10 cellular contexts compared by ENCODE assay signal in genomic region chr17:3512512-3513171, GRCh38. TPM values are rescaled to one million over a fixed set of nuclear protein-coding genes. Genes with fewer than 3 reads are reported as not detected.
DNase-seq lines count a peak whose midpoint lies in the region; FAIRE-seq and TF ChIP-seq lines count a peak whose summit lies in the region.
"Had no signal": no experiment of that assay in that cellular context is flagged by ENCODE, and none has a peak within 500 bp of the region (broad histone marks: within the 10 kb centered on the region; RNA-seq: fewer than 3 reads in every experiment).

No MANE protein-coding gene starts in this region.

- no peak for FAIRE-seq in small intestine (lab: Jason Lieb, UNC)

- H3K27me3 Mint-ChIP-seq in HFFc6 (ENCODE audit: insufficient read depth), result peaks cover 11% of the 10 kb centered on the region
- H3K27me3 Mint-ChIP-seq in endodermal cell (ENCODE audit: insufficient read depth), result no peaks in the 10 kb centered on the region
- peaks cover 6% of the 10 kb centered on the region for H3K27me3 Mint-ChIP-seq in activated T-cell treated with anti-CD3 and anti-CD28 coated beads, Interleukin-2, amount 50 U/mL, for 24 hours

- peaks cover 30% of the 10 kb centered on the region for H3K36me3 ChIP-seq in endodermal cell (ENCODE audit: control insufficient read depth, insufficient read depth, low read length)
- H3K36me3 ChIP-seq in liver (ENCODE audit: control insufficient read depth in 4 of 4, insufficient read depth in 3 of 4, low read depth in 1 of 4, low read length in 3 of 4), result peaks cover 0 to 2% (median 0%) of the 10 kb centered on the region in 4 donors
- H3K36me3 ChIP-seq in small intestine (ENCODE audit: control insufficient read depth in 2 of 2, insufficient read depth in 2 of 2, low read length in 2 of 2), result no peaks in the 10 kb centered on the region

- H3K9ac ChIP-seq in endodermal cell (ENCODE audit: extremely low read depth, low read length, poor library complexity, severe bottlenecking) (no peak overlapping the region), liver (ENCODE audit: low read depth in 1 of 2, low read length in 2 of 2) (peak overlapping the region in 1 of 2 donors; percentile 90)

- H3K36me3 Mint-ChIP-seq in HFFc6 (ENCODE audit: low read depth) (no peaks in the 10 kb centered on the region), endodermal cell (ENCODE audit: low read depth) (peaks cover 69% of the 10 kb centered on the region)
- no peaks in the 10 kb centered on the region for H3K36me3 Mint-ChIP-seq in activated T-cell treated with anti-CD3 and anti-CD28 coated beads, Interleukin-2, amount 50 U/mL, for 24 hours (ENCODE audit: low read depth)

- H3K27me3 ChIP-seq in endodermal cell (ENCODE audit: control insufficient read depth, insufficient read depth, low read length, poor library complexity, severe bottlenecking) (no peaks in the 10 kb centered on the region), liver (ENCODE audit: control insufficient read depth in 4 of 4, insufficient read depth in 4 of 4, low read length in 3 of 4) (no peaks in the 10 kb centered on the region), small intestine (ENCODE audit: control insufficient read depth in 2 of 2, insufficient read depth in 2 of 2, low read length in 2 of 2) (no peaks in the 10 kb centered on the region)

- 0 out of 2 replicates have a peak overlapping the region, but pooled peaks have one; percentile 13 for H3K4me3 Mint-ChIP-seq in HFFc6
- no peak overlapping the region for H3K4me3 Mint-ChIP-seq in endodermal cell
- no peak overlapping the region for H3K4me3 Mint-ChIP-seq in activated T-cell treated with anti-CD3 and anti-CD28 coated beads, Interleukin-2, amount 50 U/mL, for 24 hours

- no peak overlapping the region for H3K4me3 ChIP-seq in endodermal cell (ENCODE audit: low read length)
- H3K4me3 ChIP-seq in liver (ENCODE audit: low read depth in 1 of 3, low read length in 3 of 3), result peak overlapping the region in 1 of 3 donors; percentile 8
- H3K4me3 ChIP-seq in small intestine (ENCODE audit: low read depth in 1 of 2, low read length in 2 of 2), result no peak overlapping the region

- TF ChIP-seq RAD21 in liver (IDR thresholded peaks at IDR 0.05), result peak; percentile 44 to 61

- H3K9me3 Mint-ChIP-seq in HFFc6 (no peaks in the 10 kb centered on the region; the same call in 1 of the 2 replicates), endodermal cell (peaks cover 9% of the 10 kb centered on the region)
- H3K9me3 Mint-ChIP-seq in activated T-cell treated with anti-CD3 and anti-CD28 coated beads, Interleukin-2, amount 50 U/mL, for 24 hours, result peaks cover 3% of the 10 kb centered on the region

- H3K9me3 ChIP-seq in endodermal cell (ENCODE audit: control insufficient read depth, low read length) (no peaks in the 10 kb centered on the region), liver (ENCODE audit: control insufficient read depth in 4 of 4, low read length in 3 of 4) (no peaks in the 10 kb centered on the region), small intestine (ENCODE audit: control insufficient read depth, low read depth) (no peaks in the 10 kb centered on the region)

- no peak for TF ChIP-seq CTCF in HFFc6 (IDR thresholded peaks at IDR 0.05)
- TF ChIP-seq CTCF in endodermal cell (conservative IDR thresholded peaks at IDR 0.05), result no peak
- TF ChIP-seq CTCF in liver (IDR thresholded peaks at IDR 0.05; ENCODE audit: low read depth, low read length, missing input control), result no peak

- H3K4me1 ChIP-seq in endodermal cell (ENCODE audit: control insufficient read depth, insufficient read depth, low read length), result no peaks in the 10 kb centered on the region
- peaks cover 5 to 20% (median 10%) of the 10 kb centered on the region in 4 donors for H3K4me1 ChIP-seq in liver (ENCODE audit: control insufficient read depth in 4 of 4, insufficient read depth in 4 of 4, low read length in 3 of 4)
- H3K4me1 ChIP-seq in small intestine (ENCODE audit: control insufficient read depth in 2 of 2, insufficient read depth in 1 of 2, low read depth in 1 of 2, low read length in 1 of 2), result no peaks in the 10 kb centered on the region

- H3K27ac ChIP-seq in endodermal cell (ENCODE audit: low read depth, low read length) (peak overlapping the region; percentile 74), liver (ENCODE audit: low read depth in 1 of 2, low read length in 2 of 2) (peak overlapping the region; percentile 23 to 34), small intestine (ENCODE audit: low read depth in 1 of 2, low read length in 1 of 2) (peak overlapping the region in 1 of 2 donors; percentile 52)

- H3K4me1 Mint-ChIP-seq in HFFc6 (ENCODE audit: low read depth), result peaks cover 13% of the 10 kb centered on the region
- H3K4me1 Mint-ChIP-seq in endodermal cell, result no peaks in the 10 kb centered on the region
- H3K4me1 Mint-ChIP-seq in activated T-cell treated with anti-CD3 and anti-CD28 coated beads, Interleukin-2, amount 50 U/mL, for 24 hours (ENCODE audit: low read depth), result no peaks in the 10 kb centered on the region

- DNase-seq in HFFc6, result peak; percentile 8
- DNase-seq in endodermal cell, result peak; percentile 70
- DNase-seq in small intestine, result peak; percentile 35
- DNase-seq in activated T-cell treated with anti-CD3 and anti-CD28 coated beads, Interleukin-2, amount 50 U/mL, for 24 hours, result no peak
- no peak for DNase-seq in activated effector memory CD4-positive, alpha-beta T cell treated with Interleukin-2 at 50 U/mL for 16 hours
- no peak for DNase-seq in NCI-H1930 (lab: John Stamatoyannopoulos, UW)
- no peak for DNase-seq in RKO (ENCODE audit: low spot score)
- DNase-seq: central memory CD4-positive, alpha-beta T cell; T-helper 9 cell had no signal

- WGBS in endodermal cell (ENCODE audit: insufficient coverage in 1 of 2, insufficient read length in 1 of 2), 2 experiments, result 47 to 68% methylated on average over 19 to 20 of the region's 20 CpGs
- WGBS in liver, result 44% methylated on average over 20 of the region's 20 CpGs
- 64 to 75% (median 67%) methylated on average over 20 of the region's 20 CpGs for WGBS in small intestine, 3 donors

- no peak overlapping the region for H3K27ac Mint-ChIP-seq in HFFc6
- H3K27ac Mint-ChIP-seq in endodermal cell, result no peak overlapping the region
- no peak overlapping the region for H3K27ac Mint-ChIP-seq in activated T-cell treated with anti-CD3 and anti-CD28 coated beads, Interleukin-2, amount 50 U/mL, for 24 hours

TF ChIP-seq in liver, 16 proteins besides CTCF, POLR2A, EP300 and RAD21 (continues in another document):
- TF ChIP-seq NR2F2 (IDR thresholded peaks at IDR 0.05), result peak; percentile 49
- peak; percentile 90 to 91 for TF ChIP-seq RXRA (IDR thresholded peaks at IDR 0.05)
- TF ChIP-seq, protein P1, sequence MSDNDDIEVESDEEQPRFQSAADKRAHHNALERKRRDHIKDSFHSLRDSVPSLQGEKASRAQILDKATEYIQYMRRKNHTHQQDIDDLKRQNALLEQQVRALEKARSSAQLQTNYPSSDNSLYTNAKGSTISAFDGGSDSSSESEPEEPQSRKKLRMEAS (IDR thresholded peaks at IDR 0.05), result peak; percentile 71
- TF ChIP-seq FOXA1 (IDR thresholded peaks at IDR 0.05), result no peak
- no peak for TF ChIP-seq HNF4G (IDR thresholded peaks at IDR 0.05)
- peak; percentile 52 for TF ChIP-seq ZBTB33 (IDR thresholded peaks at IDR 0.05)

RNA-seq across cellular contexts. Expression of gene ASPA, which starts 36.8 kb away (rescaled TPM):
- total RNA-seq in HFFc6 (2021; fragmentation: NEBNext Ultra II Directional; extraction: Animal tissue kit (Norgen Biotek cat#: 25700)), result not detected
- total RNA-seq in endodermal cell (not detected), liver (1 to 10 TPM in 1 of 2 donors, under 1 TPM in 1; 0.89 to 4.7 TPM)
- polyA plus RNA-seq in endodermal cell (2013, experiment 1 of 2), result not detected
- polyA plus RNA-seq in endodermal cell (2013, experiment 2 of 2), result not detected
- polyA plus RNA-seq in liver (1 to 10 TPM; 1.2 to 2.6 TPM), small intestine (1 to 10 TPM; 2.2 to 8.1 (median 5.4) TPM)

RNA-seq across cellular contexts. Expression of gene SPATA22, which starts 41.0 kb away (rescaled TPM):
- total RNA-seq in HFFc6 (2021; fragmentation: NEBNext Ultra II Directional; extraction: Animal tissue kit (Norgen Biotek cat#: 25700)), result not detected
- total RNA-seq in endodermal cell (not detected), liver (under 1 TPM; 0.19 to 0.42 TPM)
- not detected for polyA plus RNA-seq in endodermal cell (2013, experiment 1 of 2)
- 0.17 TPM for polyA plus RNA-seq in endodermal cell (2013, experiment 2 of 2)
- polyA plus RNA-seq in liver (under 1 TPM in 1 of 2 donors, not detected in 1; 0.89 TPM), small intestine (under 1 TPM in 1 of 3 donors, not detected in 2; 0.12 TPM)

RNA-seq across cellular contexts. Expression of gene TRPV3, which starts 45.0 kb away (rescaled TPM):
- total RNA-seq in HFFc6 (2021; fragmentation: NEBNext Ultra II Directional; extraction: Animal tissue kit (Norgen Biotek cat#: 25700)), result under 1 TPM in 5 of 6 experiments, not detected in 1; 0.07 to 0.66 (median 0.43) TPM
- total RNA-seq in endodermal cell (10 to 100 TPM in 1 of 2 donors, 1 to 10 TPM in 1; 6.2 to 11.3 TPM), liver (under 1 TPM; 0.19 to 0.33 TPM)
- polyA plus RNA-seq in endodermal cell (2013, experiment 1 of 2), result 3.8 TPM
- polyA plus RNA-seq in endodermal cell (2013, experiment 2 of 2), result 3.8 TPM
- polyA plus RNA-seq in liver (under 1 TPM; 0.04 to 0.38 TPM), small intestine (1 to 10 TPM; 1.1 to 9.4 (median 5.4) TPM)

Comparison
In these comparisons a context has a peak if more than half of its experiments do, and no peak if none do; other contexts are left out.
1. DNase-seq: peak in HFFc6 (single experiment), endodermal cell (single experiment) and small intestine (single experiment); none in activated T-cell treated with anti-CD3 and anti-CD28 coated beads, Interleukin-2, amount 50 U/mL, for 24 hours (single experiment), activated effector memory CD4-positive, alpha-beta T cell treated with Interleukin-2 at 50 U/mL for 16 hours (single experiment), NCI-H1930 (0 of 2) and RKO (single experiment).
2. RNA of gene TRPV3, which starts 45.0 kb away (total RNA-seq): 6.2 to 11.3 TPM in endodermal cell; 0.07 to 0.66 TPM in HFFc6 and 0.19 to 0.33 TPM in liver; every median in the first group is over 4 times any median in the second.